In the genomic region with DNA sequence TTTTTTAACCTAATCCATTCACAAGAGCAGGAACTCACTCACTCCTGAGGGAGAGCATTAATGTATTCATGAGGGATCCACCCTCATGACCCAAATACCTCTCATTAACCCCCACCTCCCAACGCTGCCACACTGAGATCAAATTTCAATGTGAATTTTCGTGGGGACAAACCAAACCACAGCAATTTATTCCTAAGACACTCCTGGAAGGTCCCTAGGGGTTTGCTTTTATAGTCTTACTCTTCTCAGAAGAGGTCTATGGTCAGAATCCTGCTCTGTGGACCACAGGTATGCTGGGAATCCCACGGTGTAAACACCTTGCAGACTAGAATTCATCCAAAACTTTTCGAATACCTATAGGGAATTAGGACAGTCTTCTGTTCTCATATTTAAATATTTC, we compare ENCODE assay signal across 22 cellular contexts.
DNase-seq lines count a peak whose midpoint lies in the region; ATAC-seq and TF ChIP-seq lines count a peak whose summit lies in the region.
"Had no signal": no experiment of that assay in that cellular context is flagged by ENCODE, and none has a peak within 500 bp of the region (broad histone marks: within the 10 kb centered on the region; RNA-seq: fewer than 3 reads in every experiment).

No MANE protein-coding gene starts in this region.

- TF ChIP-seq CTCF in stomach (IDR thresholded peaks at IDR 0.05) (no peak), osteocyte (IDR thresholded peaks at IDR 0.05) (no peak)
- TF ChIP-seq CTCF in activated CD8-positive, alpha-beta T cell treated with anti-CD3 and anti-CD28 coated beads for 36 hours (IDR thresholded peaks at IDR 0.05), result no peak

- intact Hi-C loops in posterior vena cava (cut with DNase I) (no loop called here), stomach (cut with DNase I; ENCODE audit: low total_unique reads) (no loop called here)
- intact Hi-C loops in activated CD8-positive, alpha-beta T cell treated with anti-CD3 and anti-CD28 coated beads for 36 hours (cut with micrococcal nuclease), result no loop called here

- H3K4me3 ChIP-seq in BLaER1 (no peak overlapping the region), stomach (no peak overlapping the region)

- H3K27ac ChIP-seq in BLaER1 (no peak overlapping the region), stomach (no peak overlapping the region)
- H3K27ac ChIP-seq: HL-60, RWPE1 had no signal

- H3K9ac ChIP-seq in BLaER1, result no peak overlapping the region

- H3K27me3 ChIP-seq in BLaER1 (no peaks in the 10 kb centered on the region), stomach (no peaks in the 10 kb centered on the region)
- H3K27me3 ChIP-seq: BE2C had no signal

- peak overlapping the region; percentile 22; the same call in 1 of the 2 replicates for H3K4me2 ChIP-seq in BLaER1

- no peak for TF ChIP-seq EP300 in stomach (IDR thresholded peaks at IDR 0.05)

- 78 to 87% (median 83%) methylated on average over 4 of the region's 4 CpGs for WGBS in stomach, 5 donors

- no peak for TF ChIP-seq POLR2A in stomach (IDR thresholded peaks at IDR 0.05)

- no peak overlapping the region for H3K27ac Mint-ChIP-seq in osteocyte (ENCODE audit: unreplicated experiment)
- no peak overlapping the region for H3K27ac Mint-ChIP-seq in activated CD8-positive, alpha-beta T cell treated with anti-CD3 and anti-CD28 coated beads for 36 hours

- H3K9me3 ChIP-seq in BLaER1 (peaks cover 34% of the 10 kb centered on the region), stomach (peaks cover 0 to 16% (median 13%) of the 10 kb centered on the region in 4 donors)

- no peaks in the 10 kb centered on the region for H3K4me1 Mint-ChIP-seq in osteocyte (ENCODE audit: unreplicated experiment)
- no peaks in the 10 kb centered on the region for H3K4me1 Mint-ChIP-seq in activated CD8-positive, alpha-beta T cell treated with anti-CD3 and anti-CD28 coated beads for 36 hours (ENCODE audit: low read depth)

- no peak for ATAC-seq in activated CD8-positive, alpha-beta T cell treated with anti-CD3 and anti-CD28 coated beads for 36 hours
- ATAC-seq: HCT116, Panc1 had no signal

- H3K36me3 Mint-ChIP-seq in osteocyte (ENCODE audit: unreplicated experiment), result peaks cover 3% of the 10 kb centered on the region
- H3K36me3 Mint-ChIP-seq in activated CD8-positive, alpha-beta T cell treated with anti-CD3 and anti-CD28 coated beads for 36 hours (ENCODE audit: low read depth), result no peaks in the 10 kb centered on the region

- H3K4me1 ChIP-seq in BLaER1 (peaks cover 24% of the 10 kb centered on the region), stomach (no peaks in the 10 kb centered on the region)
- H3K4me1 ChIP-seq: BE2C had no signal

- POLR2A ChIA-PET in activated CD8-positive, alpha-beta T cell treated with anti-CD3 and anti-CD28 coated beads for 36 hours (lab: Charles Lee), result no interaction called here

- H3K27me3 Mint-ChIP-seq in osteocyte (ENCODE audit: unreplicated experiment), result peaks cover 29% of the 10 kb centered on the region
- peaks cover 8% of the 10 kb centered on the region for H3K27me3 Mint-ChIP-seq in activated CD8-positive, alpha-beta T cell treated with anti-CD3 and anti-CD28 coated beads for 36 hours

- no peaks in the 10 kb centered on the region for H4K20me1 ChIP-seq in BLaER1

- H3K36me3 ChIP-seq in BLaER1, result no peaks in the 10 kb centered on the region
- H3K36me3 ChIP-seq in stomach, result no peaks in the 10 kb centered on the region
- H3K36me3 ChIP-seq: BE2C had no signal

- no peak overlapping the region for H3K4me3 Mint-ChIP-seq in osteocyte (ENCODE audit: unreplicated experiment)
- H3K4me3 Mint-ChIP-seq in activated CD8-positive, alpha-beta T cell treated with anti-CD3 and anti-CD28 coated beads for 36 hours, result no peak overlapping the region

- H3K9me3 Mint-ChIP-seq in osteocyte (ENCODE audit: unreplicated experiment), result peaks cover 17% of the 10 kb centered on the region
- peaks cover 15% of the 10 kb centered on the region for H3K9me3 Mint-ChIP-seq in activated CD8-positive, alpha-beta T cell treated with anti-CD3 and anti-CD28 coated beads for 36 hours

- peak; percentile 53 for DNase-seq in M059J (ENCODE audit: low read depth)
- DNase-seq in SW480 (ENCODE audit: low spot score), result peak; percentile 75
- DNase-seq in posterior vena cava (ENCODE audit: low spot score), result peak; percentile 4
- no peak for DNase-seq in stomach
- no peak for DNase-seq in osteocyte (ENCODE audit: extremely low spot score, unreplicated experiment)
- no peak for DNase-seq in activated CD8-positive, alpha-beta memory T cell treated with anti-CD3 and anti-CD28 coated beads, Interleukin-2, amount 50 U/mL, for 48 hours
- DNase-seq in activated CD8-positive, alpha-beta T cell treated with anti-CD3 and anti-CD28 coated beads for 36 hours, result no peak
- DNase-seq: 8988T, ACHN, BE2C, MV-4-11, NCI-H1105, NCI-H1436 treated with DMSO at 0.1 percent for 48 hours, NCI-H187 treated with DMSO at 0.1 percent for 48 hours, NCI-H2227 treated with DMSO at 0.1 percent for 48 hours, NCI-H526 treated with DMSO at 0.1 percent for 48 hours, SHP77 treated with DMSO at 0.1 percent for 48 hours had no signal

- CTCF ChIA-PET in activated CD8-positive, alpha-beta T cell treated with anti-CD3 and anti-CD28 coated beads for 36 hours (lab: Charles Lee), result no interaction called here

Comparison
In these comparisons a context has a peak if more than half of its experiments do, and no peak if none do; other contexts are left out.
1. DNase-seq: peak in M059J (single experiment), SW480 (single experiment) and posterior vena cava (single experiment); none in stomach (single experiment), osteocyte (single experiment), activated CD8-positive, alpha-beta memory T cell treated with anti-CD3 and anti-CD28 coated beads, Interleukin-2, amount 50 U/mL, for 48 hours (single experiment) and activated CD8-positive, alpha-beta T cell treated with anti-CD3 and anti-CD28 coated beads for 36 hours (single experiment).